In genomic region chr17:61401280-61402072, GRCh38 we compare ENCODE assay signal across 10 cellular contexts. TPM values are rescaled to one million over a fixed set of nuclear protein-coding genes. Genes with fewer than 3 reads are reported as not detected.
A peak's percentile ranks its signal among the peaks of the same experiment; 100 is the strongest.
DNase-seq lines count a peak whose midpoint lies in the region; ATAC-seq, FAIRE-seq and TF ChIP-seq lines count a peak whose summit lies in the region.
"Had no signal": no experiment of that assay in that cellular context is flagged by ENCODE, and none has a peak within 500 bp of the region (broad histone marks: within the 10 kb centered on the region; RNA-seq: fewer than 3 reads in every experiment).

No MANE protein-coding gene starts in this region.

- H3K9me3 ChIP-seq in A549, result no peaks in the 10 kb centered on the region
- H3K9me3 ChIP-seq in MG63, result no peaks in the 10 kb centered on the region
- no peaks in the 10 kb centered on the region for H3K9me3 ChIP-seq in endodermal cell (ENCODE audit: control insufficient read depth, low read length)

- H3K9me3 Mint-ChIP-seq in endodermal cell, result no peaks in the 10 kb centered on the region
- no peaks in the 10 kb centered on the region for H3K9me3 Mint-ChIP-seq in nephron progenitor cell

- CTCF ChIA-PET in A549 (lab: Yijun Ruan, JAX), result interaction anchor here (1.0 to 7.0 kb wide), 8 partner anchors 10 to 681 kb away, joined by 3 to 67 read pairs (median 4); no protein-coding TSS in a partner anchor

- no peak overlapping the region for H3K9ac ChIP-seq in endodermal cell (ENCODE audit: extremely low read depth, low read length, poor library complexity, severe bottlenecking)

- H3K36me3 ChIP-seq in MG63 (peaks cover 23% of the 10 kb centered on the region), endodermal cell (ENCODE audit: control insufficient read depth, insufficient read depth, low read length) (no peaks in the 10 kb centered on the region)

- no peaks in the 10 kb centered on the region for H3K36me3 Mint-ChIP-seq in endodermal cell (ENCODE audit: low read depth)
- H3K36me3 Mint-ChIP-seq in nephron progenitor cell (ENCODE audit: low read depth), result no peaks in the 10 kb centered on the region

- DNase-seq in A549 (ENCODE audit: low read depth in 1 of 2, low spot score in 1 of 2) (no peak), MG63 (peak; percentile 30), endodermal cell (peak; percentile 72), nephron progenitor cell (no peak), ureter (ENCODE audit: low spot score) (no peak), NCI-H1105 (lab: John Stamatoyannopoulos, UW) (no peak), NCI-H82 treated with DMSO at 0.1 percent for 48 hours (lab: John Stamatoyannopoulos, UW; ENCODE audit: unreplicated experiment) (no peak)

- POLR2A ChIA-PET in A549 (lab: Yijun Ruan, JAX), result no interaction called here

- H3K4me3 ChIP-seq in A549 (no peak overlapping the region; the same call in 1 of the 3 replicates), MG63 (peak overlapping the region; percentile 97), endodermal cell (ENCODE audit: low read length) (no peak overlapping the region)

- peaks cover 3% of the 10 kb centered on the region for H3K4me1 Mint-ChIP-seq in endodermal cell
- H3K4me1 Mint-ChIP-seq in nephron progenitor cell, result peaks cover 36% of the 10 kb centered on the region

- peak overlapping the region; percentile 80 for H3K4me2 ChIP-seq in A549

- no peak for TF ChIP-seq EP300 in A549 (IDR thresholded peaks at IDR 0.05)

- H3K27ac ChIP-seq in A549 (no peak overlapping the region; a peak in 2 of 6 replicates), endodermal cell (ENCODE audit: low read depth, low read length) (no peak overlapping the region)
- H3K27ac ChIP-seq: epithelial cell of prostate had no signal

- H3K27me3 ChIP-seq in MG63, result no peaks in the 10 kb centered on the region
- H3K27me3 ChIP-seq in endodermal cell (ENCODE audit: control insufficient read depth, insufficient read depth, low read length, poor library complexity, severe bottlenecking), result peaks cover 95% of the 10 kb centered on the region

- ATAC-seq in A549, result no peak
- no peak for ATAC-seq in HG03135 (IDR thresholded peaks at IDR 0.05; ENCODE audit: unreplicated experiment)
- ATAC-seq: HCT116 had no signal

- H3K27ac Mint-ChIP-seq in endodermal cell (no peak overlapping the region), nephron progenitor cell (no peak overlapping the region)

- H3K4me1 ChIP-seq in A549 (peaks cover 10% of the 10 kb centered on the region; the same call in 2 of the 3 replicates), endodermal cell (ENCODE audit: control insufficient read depth, insufficient read depth, low read length) (no peaks in the 10 kb centered on the region)

- TF ChIP-seq POLR2A in A549 (IDR thresholded peaks at IDR 0.05; ENCODE audit: low read length), result no peak

- TF ChIP-seq RAD21 in A549 (conservative IDR thresholded peaks at IDR 0.05 in 1 of 2, IDR thresholded peaks at IDR 0.05 in 1 of 2), result no peak

- H3K4me3 Mint-ChIP-seq in endodermal cell (peak overlapping the region; percentile 32), nephron progenitor cell (peak overlapping the region; percentile 77)

- WGBS in A549 (ENCODE audit: missing lambda C conversion rate), result 92% methylated on average over 29 of the region's 29 CpGs
- WGBS in endodermal cell (ENCODE audit: insufficient coverage in 1 of 2, insufficient read length in 1 of 2), 2 experiments, result 7 to 12% methylated on average over 18 to 29 of the region's 29 CpGs

- no peak for FAIRE-seq in A549 (lab: Jason Lieb, UNC)

- TF ChIP-seq CTCF in A549 (IDR thresholded peaks at IDR 0.05) (no peak), endodermal cell (conservative IDR thresholded peaks at IDR 0.05) (no peak), nephron progenitor cell (IDR thresholded peaks at IDR 0.05) (no peak)

- H3K27me3 Mint-ChIP-seq in endodermal cell (ENCODE audit: insufficient read depth) (peaks cover 93% of the 10 kb centered on the region), nephron progenitor cell (ENCODE audit: low read depth, poor library complexity) (peaks cover 91% of the 10 kb centered on the region)

TF ChIP-seq in A549, 52 proteins besides CTCF, POLR2A, EP300 and RAD21:
- TF ChIP-seq KDM5A (IDR thresholded peaks at IDR 0.05), result no peak
- TF ChIP-seq KDM1A (IDR thresholded peaks at IDR 0.05; ENCODE audit: low read depth), result no peak
- TF ChIP-seq ESRRA (IDR thresholded peaks at IDR 0.05; ENCODE audit: borderline replicate concordance, low read length), result no peak
- TF ChIP-seq USF2 (IDR thresholded peaks at IDR 0.05), result no peak
- TF ChIP-seq HES2 (IDR thresholded peaks at IDR 0.05), result no peak
- TF ChIP-seq PBX3 (IDR thresholded peaks at IDR 0.05), result no peak

RNA-seq across cellular contexts. Expression of gene TBX2, which starts 1.8 kb away (rescaled TPM):
- polyA plus RNA-seq in A549 (2011; rRNA removed) (0.69 and 0.71 TPM in 2 replicates), A549 (2017; fragmentation: RNase III; extraction: RNeasy Plus Mini Kit Qiagen cat#74134 plus additional on column Dnase treatment) (2.0 to 2.3 TPM (median 2.2 TPM) in 3 replicates)
- 2.7 and 3.9 TPM in 2 replicates for polyA plus RNA-seq in A549 (2012; cell fraction: cytosol; rRNA removed)
- 5.4 and 6.5 TPM in 2 replicates for polyA plus RNA-seq in A549 (2012; cell fraction: nucleus; rRNA removed)
- 1.7 and 1.8 TPM in 2 replicates for polyA minus RNA-seq in A549 (2011; rRNA and poly(A)+ RNA removed)
- 1.8 and 8.3 TPM in 2 replicates for total RNA-seq in MG63 (2014; rRNA removed; shearing (Covaris generic); ENCODE audit: low replicate concordance)
- total RNA-seq in endodermal cell (under 1 TPM in 1 of 2 donors, not detected in 1; 0.07 TPM), ureter (266 TPM)
- polyA plus RNA-seq in endodermal cell (2013, experiment 1 of 2), result 2.8 TPM
- polyA plus RNA-seq in endodermal cell (2013, experiment 2 of 2), result 2.1 TPM

RNA-seq across cellular contexts. Expression of gene TBX4, which starts 50.7 kb away (rescaled TPM):
- 0.18 and 0.33 TPM in 2 replicates for polyA plus RNA-seq in A549 (2011; rRNA removed)
- 0.07 and 0.08 TPM in 2 replicates for polyA plus RNA-seq in A549 (2012; cell fraction: cytosol; rRNA removed)
- polyA plus RNA-seq in A549 (2012; cell fraction: nucleus; rRNA removed), result 0.11 and 0.28 TPM in 2 replicates
- 0.14 to 0.25 TPM (median 0.17 TPM) in 3 replicates for polyA plus RNA-seq in A549 (2017; fragmentation: RNase III; extraction: RNeasy Plus Mini Kit Qiagen cat#74134 plus additional on column Dnase treatment)
- 0.17 TPM in 1 of 2 replicates, not detected in the other for polyA minus RNA-seq in A549 (2011; rRNA and poly(A)+ RNA removed)
- total RNA-seq in MG63 (2014; rRNA removed; shearing (Covaris generic); ENCODE audit: low replicate concordance), result 0.76 and 0.89 TPM in 2 replicates
- total RNA-seq in endodermal cell, result not detected
- 1.5 TPM for polyA plus RNA-seq in endodermal cell (2013, experiment 1 of 2)
- polyA plus RNA-seq in endodermal cell (2013, experiment 2 of 2), result 1.4 TPM
- total RNA-seq in ureter, result not detected

Comparison
In these comparisons a context has a peak if more than half of its experiments do, and no peak if none do; other contexts are left out.
1. DNase-seq: peak in MG63 (single experiment) and endodermal cell (single experiment); none in A549 (0 of 2), nephron progenitor cell (single experiment), ureter (single experiment), NCI-H1105 (single experiment) and NCI-H82 treated with DMSO at 0.1 percent for 48 hours (single experiment).
2. RNA of gene TBX2, which starts 1.8 kb away (total RNA-seq): 266 TPM in ureter (single experiment); 1.8 to 8.3 TPM in MG63 and 0.07 TPM in endodermal cell; every median in the first group is over 10 times any median in the second.